In the genomic region with DNA sequence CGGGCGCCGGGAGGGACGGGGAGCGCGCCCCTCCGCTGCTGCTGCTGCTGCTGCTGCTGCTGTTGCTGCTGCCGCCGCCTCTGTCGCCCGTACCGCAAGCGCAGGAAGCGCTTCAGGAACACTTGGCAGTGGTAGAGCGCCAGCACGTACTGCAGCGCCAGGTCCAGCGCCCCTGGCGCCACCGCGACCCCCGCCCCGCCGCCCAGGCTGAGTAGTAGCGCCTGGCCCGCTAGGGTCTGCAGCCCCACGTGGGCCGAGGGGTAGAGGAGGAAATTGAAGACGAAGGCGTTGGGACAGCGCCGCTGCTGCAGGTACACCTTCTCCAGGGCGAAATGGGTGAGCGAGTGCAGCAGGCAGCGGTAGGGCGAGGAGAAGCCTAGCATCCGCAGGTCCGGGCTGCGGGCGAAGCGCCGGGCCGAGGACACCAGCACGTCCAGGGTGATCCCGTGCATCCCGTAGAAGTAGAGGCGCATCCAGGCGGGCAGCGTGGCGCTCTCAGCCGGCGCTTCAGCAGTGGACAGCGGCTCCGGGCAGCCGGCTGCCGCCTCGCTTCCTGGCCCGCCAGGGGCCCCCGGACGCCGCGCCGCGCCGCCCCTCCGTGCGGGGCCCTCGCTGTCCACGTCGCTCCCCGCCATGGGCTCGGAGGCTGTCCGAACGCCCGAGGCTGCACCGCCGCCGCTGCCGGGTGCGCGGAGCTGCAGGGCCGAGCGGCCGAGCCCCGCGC, we compare ENCODE assay signal across 1 cellular context.
TF ChIP-seq lines count a peak whose summit lies in the region.

Gene TMEM229A (minus strand): TSS at position 699 of the 724 bp plus-strand sequence. CDS start 64 bp downstream, at position 635.

TF ChIP-seq in HEK293, 187 proteins besides CTCF, POLR2A, EP300 and RAD21 (continued from another document and continues in another):
- TF ChIP-seq, protein P1, sequence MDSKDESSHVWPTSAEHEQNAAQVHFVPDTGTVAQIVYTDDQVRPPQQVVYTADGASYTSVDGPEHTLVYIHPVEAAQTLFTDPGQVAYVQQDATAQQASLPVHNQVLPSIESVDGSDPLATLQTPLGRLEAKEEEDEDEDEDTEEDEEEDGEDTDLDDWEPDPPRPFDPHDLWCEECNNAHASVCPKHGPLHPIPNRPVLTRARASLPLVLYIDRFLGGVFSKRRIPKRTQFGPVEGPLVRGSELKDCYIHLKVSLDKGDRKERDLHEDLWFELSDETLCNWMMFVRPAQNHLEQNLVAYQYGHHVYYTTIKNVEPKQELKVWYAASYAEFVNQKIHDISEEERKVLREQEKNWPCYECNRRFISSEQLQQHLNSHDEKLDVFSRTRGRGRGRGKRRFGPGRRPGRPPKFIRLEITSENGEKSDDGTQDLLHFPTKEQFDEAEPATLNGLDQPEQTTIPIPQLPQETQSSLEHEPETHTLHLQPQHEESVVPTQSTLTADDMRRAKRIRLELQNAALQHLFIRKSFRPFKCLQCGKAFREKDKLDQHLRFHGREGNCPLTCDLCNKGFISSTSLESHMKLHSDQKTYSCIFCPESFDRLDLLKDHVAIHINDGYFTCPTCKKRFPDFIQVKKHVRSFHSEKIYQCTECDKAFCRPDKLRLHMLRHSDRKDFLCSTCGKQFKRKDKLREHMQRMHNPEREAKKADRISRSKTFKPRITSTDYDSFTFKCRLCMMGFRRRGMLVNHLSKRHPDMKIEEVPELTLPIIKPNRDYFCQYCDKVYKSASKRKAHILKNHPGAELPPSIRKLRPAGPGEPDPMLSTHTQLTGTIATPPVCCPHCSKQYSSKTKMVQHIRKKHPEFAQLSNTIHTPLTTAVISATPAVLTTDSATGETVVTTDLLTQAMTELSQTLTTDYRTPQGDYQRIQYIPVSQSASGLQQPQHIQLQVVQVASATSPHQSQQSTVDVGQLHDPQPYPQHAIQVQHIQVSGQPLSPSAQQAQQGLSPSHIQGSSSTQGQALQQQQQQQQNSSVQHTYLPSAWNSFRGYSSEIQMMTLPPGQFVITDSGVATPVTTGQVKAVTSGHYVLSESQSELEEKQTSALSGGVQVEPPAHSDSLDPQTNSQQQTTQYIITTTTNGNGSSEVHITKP (tag by site-specific recombination; IDR thresholded peaks at IDR 0.05) = peak; percentile 54
- no peak for TF ChIP-seq SCRT2 (tag by site-specific recombination; IDR thresholded peaks at IDR 0.05)
- peak; percentile 92 for TF ChIP-seq ZBTB8A (tag by site-specific recombination; IDR thresholded peaks at IDR 0.05)
- 0 out of 2 replicates have a peak, but pooled peaks have one; percentile 44 for TF ChIP-seq SP7 (tag by site-specific recombination; IDR thresholded peaks at IDR 0.05)
- TF ChIP-seq ZNF10 (tag by site-specific recombination; IDR thresholded peaks at IDR 0.05) = peak; percentile 33; the same call in 1 of the 2 replicates
- peak; percentile 76 for TF ChIP-seq ZBTB20 (tag by site-specific recombination; IDR thresholded peaks at IDR 0.05)
- TF ChIP-seq KLF1 (tag by site-specific recombination; IDR thresholded peaks at IDR 0.05) = no peak
- TF ChIP-seq ZFHX2 (tag by site-specific recombination; conservative IDR thresholded peaks at IDR 0.05) = 0 out of 2 replicates have a peak, but pooled peaks have one; percentile 12
- TF ChIP-seq ZNF777 (tag by site-specific recombination; IDR thresholded peaks at IDR 0.05; ENCODE audit: borderline replicate concordance) = peak; percentile 73; the same call in 1 of the 2 replicates
- TF ChIP-seq, protein P2, sequence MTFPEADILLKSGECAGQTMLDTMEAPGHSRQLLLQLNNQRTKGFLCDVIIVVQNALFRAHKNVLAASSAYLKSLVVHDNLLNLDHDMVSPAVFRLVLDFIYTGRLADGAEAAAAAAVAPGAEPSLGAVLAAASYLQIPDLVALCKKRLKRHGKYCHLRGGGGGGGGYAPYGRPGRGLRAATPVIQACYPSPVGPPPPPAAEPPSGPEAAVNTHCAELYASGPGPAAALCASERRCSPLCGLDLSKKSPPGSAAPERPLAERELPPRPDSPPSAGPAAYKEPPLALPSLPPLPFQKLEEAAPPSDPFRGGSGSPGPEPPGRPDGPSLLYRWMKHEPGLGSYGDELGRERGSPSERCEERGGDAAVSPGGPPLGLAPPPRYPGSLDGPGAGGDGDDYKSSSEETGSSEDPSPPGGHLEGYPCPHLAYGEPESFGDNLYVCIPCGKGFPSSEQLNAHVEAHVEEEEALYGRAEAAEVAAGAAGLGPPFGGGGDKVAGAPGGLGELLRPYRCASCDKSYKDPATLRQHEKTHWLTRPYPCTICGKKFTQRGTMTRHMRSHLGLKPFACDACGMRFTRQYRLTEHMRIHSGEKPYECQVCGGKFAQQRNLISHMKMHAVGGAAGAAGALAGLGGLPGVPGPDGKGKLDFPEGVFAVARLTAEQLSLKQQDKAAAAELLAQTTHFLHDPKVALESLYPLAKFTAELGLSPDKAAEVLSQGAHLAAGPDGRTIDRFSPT (tag by site-specific recombination; IDR thresholded peaks at IDR 0.05) = 0 out of 2 replicates have a peak, but pooled peaks have one; percentile 31
- peak; percentile 57; the same call in 1 of the 2 replicates for TF ChIP-seq ZBTB48 (tag by site-specific recombination; IDR thresholded peaks at IDR 0.05)
- TF ChIP-seq ZBTB17 (tag by site-specific recombination; IDR thresholded peaks at IDR 0.05) = peak; percentile 48
- TF ChIP-seq ZNF335 (tag by site-specific recombination; conservative IDR thresholded peaks at IDR 0.05) = peak; percentile 95
- TF ChIP-seq, protein P3, sequence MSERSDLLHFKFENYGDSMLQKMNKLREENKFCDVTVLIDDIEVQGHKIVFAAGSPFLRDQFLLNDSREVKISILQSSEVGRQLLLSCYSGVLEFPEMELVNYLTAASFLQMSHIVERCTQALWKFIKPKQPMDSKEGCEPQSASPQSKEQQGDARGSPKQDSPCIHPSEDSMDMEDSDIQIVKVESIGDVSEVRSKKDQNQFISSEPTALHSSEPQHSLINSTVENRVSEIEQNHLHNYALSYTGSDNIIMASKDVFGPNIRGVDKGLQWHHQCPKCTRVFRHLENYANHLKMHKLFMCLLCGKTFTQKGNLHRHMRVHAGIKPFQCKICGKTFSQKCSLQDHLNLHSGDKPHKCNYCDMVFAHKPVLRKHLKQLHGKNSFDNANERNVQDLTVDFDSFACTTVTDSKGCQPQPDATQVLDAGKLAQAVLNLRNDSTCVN (tag by site-specific recombination; optimal IDR thresholded peaks at IDR 0.05) = peak; percentile 75
- no peak for TF ChIP-seq GFI1B (tag by site-specific recombination; IDR thresholded peaks at IDR 0.05)
- TF ChIP-seq ZEB2 (tag by site-specific recombination; IDR thresholded peaks at IDR 0.05) = peak; percentile 61
- TF ChIP-seq, protein P4, sequence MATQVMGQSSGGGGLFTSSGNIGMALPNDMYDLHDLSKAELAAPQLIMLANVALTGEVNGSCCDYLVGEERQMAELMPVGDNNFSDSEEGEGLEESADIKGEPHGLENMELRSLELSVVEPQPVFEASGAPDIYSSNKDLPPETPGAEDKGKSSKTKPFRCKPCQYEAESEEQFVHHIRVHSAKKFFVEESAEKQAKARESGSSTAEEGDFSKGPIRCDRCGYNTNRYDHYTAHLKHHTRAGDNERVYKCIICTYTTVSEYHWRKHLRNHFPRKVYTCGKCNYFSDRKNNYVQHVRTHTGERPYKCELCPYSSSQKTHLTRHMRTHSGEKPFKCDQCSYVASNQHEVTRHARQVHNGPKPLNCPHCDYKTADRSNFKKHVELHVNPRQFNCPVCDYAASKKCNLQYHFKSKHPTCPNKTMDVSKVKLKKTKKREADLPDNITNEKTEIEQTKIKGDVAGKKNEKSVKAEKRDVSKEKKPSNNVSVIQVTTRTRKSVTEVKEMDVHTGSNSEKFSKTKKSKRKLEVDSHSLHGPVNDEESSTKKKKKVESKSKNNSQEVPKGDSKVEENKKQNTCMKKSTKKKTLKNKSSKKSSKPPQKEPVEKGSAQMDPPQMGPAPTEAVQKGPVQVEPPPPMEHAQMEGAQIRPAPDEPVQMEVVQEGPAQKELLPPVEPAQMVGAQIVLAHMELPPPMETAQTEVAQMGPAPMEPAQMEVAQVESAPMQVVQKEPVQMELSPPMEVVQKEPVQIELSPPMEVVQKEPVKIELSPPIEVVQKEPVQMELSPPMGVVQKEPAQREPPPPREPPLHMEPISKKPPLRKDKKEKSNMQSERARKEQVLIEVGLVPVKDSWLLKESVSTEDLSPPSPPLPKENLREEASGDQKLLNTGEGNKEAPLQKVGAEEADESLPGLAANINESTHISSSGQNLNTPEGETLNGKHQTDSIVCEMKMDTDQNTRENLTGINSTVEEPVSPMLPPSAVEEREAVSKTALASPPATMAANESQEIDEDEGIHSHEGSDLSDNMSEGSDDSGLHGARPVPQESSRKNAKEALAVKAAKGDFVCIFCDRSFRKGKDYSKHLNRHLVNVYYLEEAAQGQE (tag by site-specific recombination; IDR thresholded peaks at IDR 0.05) = peak; percentile 96
- TF ChIP-seq ZNF157 (tag by site-specific recombination; IDR thresholded peaks at IDR 0.05) = no peak
- no peak; the same call in 1 of the 2 replicates for TF ChIP-seq YY1 (tag by site-specific recombination; IDR thresholded peaks at IDR 0.05)
- TF ChIP-seq ZNF692 (tag by site-specific recombination; IDR thresholded peaks at IDR 0.05) = peak; percentile 49; the same call in 1 of the 2 replicates
- peak; percentile 54 for TF ChIP-seq ZNF394 (tag by site-specific recombination; IDR thresholded peaks at IDR 0.05; ENCODE audit: borderline replicate concordance)
- TF ChIP-seq ZNF792 (tag by site-specific recombination; IDR thresholded peaks at IDR 0.05) = 0 out of 2 replicates have a peak, but pooled peaks have one; percentile 58
- no peak for TF ChIP-seq ZNF510 (tag by site-specific recombination; IDR thresholded peaks at IDR 0.05; ENCODE audit: insufficient replicate concordance)
- TF ChIP-seq, protein P5, sequence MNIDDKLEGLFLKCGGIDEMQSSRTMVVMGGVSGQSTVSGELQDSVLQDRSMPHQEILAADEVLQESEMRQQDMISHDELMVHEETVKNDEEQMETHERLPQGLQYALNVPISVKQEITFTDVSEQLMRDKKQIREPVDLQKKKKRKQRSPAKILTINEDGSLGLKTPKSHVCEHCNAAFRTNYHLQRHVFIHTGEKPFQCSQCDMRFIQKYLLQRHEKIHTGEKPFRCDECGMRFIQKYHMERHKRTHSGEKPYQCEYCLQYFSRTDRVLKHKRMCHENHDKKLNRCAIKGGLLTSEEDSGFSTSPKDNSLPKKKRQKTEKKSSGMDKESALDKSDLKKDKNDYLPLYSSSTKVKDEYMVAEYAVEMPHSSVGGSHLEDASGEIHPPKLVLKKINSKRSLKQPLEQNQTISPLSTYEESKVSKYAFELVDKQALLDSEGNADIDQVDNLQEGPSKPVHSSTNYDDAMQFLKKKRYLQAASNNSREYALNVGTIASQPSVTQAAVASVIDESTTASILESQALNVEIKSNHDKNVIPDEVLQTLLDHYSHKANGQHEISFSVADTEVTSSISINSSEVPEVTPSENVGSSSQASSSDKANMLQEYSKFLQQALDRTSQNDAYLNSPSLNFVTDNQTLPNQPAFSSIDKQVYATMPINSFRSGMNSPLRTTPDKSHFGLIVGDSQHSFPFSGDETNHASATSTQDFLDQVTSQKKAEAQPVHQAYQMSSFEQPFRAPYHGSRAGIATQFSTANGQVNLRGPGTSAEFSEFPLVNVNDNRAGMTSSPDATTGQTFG (tag by site-specific recombination; IDR thresholded peaks at IDR 0.05; ENCODE audit: borderline replicate concordance) = no peak
- TF ChIP-seq ZNF76 (tag by site-specific recombination; IDR thresholded peaks at IDR 0.05; ENCODE audit: borderline replicate concordance, low read depth) = no peak
- no peak for TF ChIP-seq ZNF23 (tag by site-specific recombination; IDR thresholded peaks at IDR 0.05; ENCODE audit: borderline replicate concordance)
- TF ChIP-seq ZNF274 (IDR thresholded peaks at IDR 0.05; ENCODE audit: low read length) = no peak
- no peak for TF ChIP-seq ZNF274 (tag by site-specific recombination; IDR thresholded peaks at IDR 0.05; ENCODE audit: borderline replicate concordance)
- TF ChIP-seq ZFP37 (tag by site-specific recombination; IDR thresholded peaks at IDR 0.05) = peak; percentile 73; the same call in 1 of the 2 replicates
- TF ChIP-seq TCF7L2 (IDR thresholded peaks at IDR 0.05; ENCODE audit: borderline replicate concordance, low read depth, low read length) = no peak
- no peak for TF ChIP-seq HOXC10 (CRISPR knock-in tag; IDR thresholded peaks at IDR 0.05)
- TF ChIP-seq ZNF155 (tag by site-specific recombination; IDR thresholded peaks at IDR 0.05) = no peak
- TF ChIP-seq, protein P6, sequence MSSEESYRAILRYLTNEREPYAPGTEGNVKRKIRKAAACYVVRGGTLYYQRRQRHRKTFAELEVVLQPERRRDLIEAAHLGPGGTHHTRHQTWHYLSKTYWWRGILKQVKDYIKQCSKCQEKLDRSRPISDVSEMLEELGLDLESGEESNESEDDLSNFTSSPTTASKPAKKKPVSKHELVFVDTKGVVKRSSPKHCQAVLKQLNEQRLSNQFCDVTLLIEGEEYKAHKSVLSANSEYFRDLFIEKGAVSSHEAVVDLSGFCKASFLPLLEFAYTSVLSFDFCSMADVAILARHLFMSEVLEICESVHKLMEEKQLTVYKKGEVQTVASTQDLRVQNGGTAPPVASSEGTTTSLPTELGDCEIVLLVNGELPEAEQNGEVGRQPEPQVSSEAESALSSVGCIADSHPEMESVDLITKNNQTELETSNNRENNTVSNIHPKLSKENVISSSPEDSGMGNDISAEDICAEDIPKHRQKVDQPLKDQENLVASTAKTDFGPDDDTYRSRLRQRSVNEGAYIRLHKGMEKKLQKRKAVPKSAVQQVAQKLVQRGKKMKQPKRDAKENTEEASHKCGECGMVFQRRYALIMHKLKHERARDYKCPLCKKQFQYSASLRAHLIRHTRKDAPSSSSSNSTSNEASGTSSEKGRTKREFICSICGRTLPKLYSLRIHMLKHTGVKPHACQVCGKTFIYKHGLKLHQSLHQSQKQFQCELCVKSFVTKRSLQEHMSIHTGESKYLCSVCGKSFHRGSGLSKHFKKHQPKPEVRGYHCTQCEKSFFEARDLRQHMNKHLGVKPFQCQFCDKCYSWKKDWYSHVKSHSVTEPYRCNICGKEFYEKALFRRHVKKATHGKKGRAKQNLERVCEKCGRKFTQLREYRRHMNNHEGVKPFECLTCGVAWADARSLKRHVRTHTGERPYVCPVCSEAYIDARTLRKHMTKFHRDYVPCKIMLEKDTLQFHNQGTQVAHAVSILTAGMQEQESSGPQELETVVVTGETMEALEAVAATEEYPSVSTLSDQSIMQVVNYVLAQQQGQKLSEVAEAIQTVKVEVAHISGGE (tag by site-specific recombination; conservative IDR thresholded peaks at IDR 0.05; ENCODE audit: low read depth) = no peak
- TF ChIP-seq ZNF768 (tag by site-specific recombination; IDR thresholded peaks at IDR 0.05) = no peak
- no peak for TF ChIP-seq ZNF350 (tag by site-specific recombination; IDR thresholded peaks at IDR 0.05)
- TF ChIP-seq ZNF121 (tag by site-specific recombination; IDR thresholded peaks at IDR 0.05) = no peak
- peak; percentile 65 for TF ChIP-seq OSR2 (tag by site-specific recombination; IDR thresholded peaks at IDR 0.05)
- no peak for TF ChIP-seq ZNF221 (tag by site-specific recombination; IDR thresholded peaks at IDR 0.05; ENCODE audit: borderline replicate concordance)
- TF ChIP-seq ZNF2 (tag by site-specific recombination; IDR thresholded peaks at IDR 0.05) = peak; percentile 91
